In genomic region chr14:60025586-60025985, GRCh38 we compare ENCODE assay signal across 26 cellular contexts.
"Had no signal": no experiment of that assay in that cellular context is flagged by ENCODE, and none has a peak within 500 bp of the region (broad histone marks: within the 10 kb centered on the region; RNA-seq: fewer than 3 reads in every experiment).

No MANE protein-coding gene starts in this region.

- H3K27me3 ChIP-seq: MG63, SJSA1 had no signal

- H3K4me3 ChIP-seq: MG63, SJSA1, SK-N-MC had no signal

- H3K27ac ChIP-seq: HL-60, SJSA1, SK-N-MC had no signal

- FAIRE-seq: RCC 7860 had no signal

- H3K4me1 ChIP-seq: SJSA1 had no signal

- H3K36me3 ChIP-seq: MG63, SJSA1 had no signal

- DNase-seq: IMR-90, Karpas-422, KG1, MG63, NCI-H1092, NCI-H1105 treated with DMSO at 0.1 percent for 48 hours, NCI-H1417 treated with DMSO at 0.1 percent for 48 hours, NCI-H146, NCI-H1694 treated with DMSO at 0.1 percent for 48 hours, NCI-H1930, NCI-H2081 treated with DMSO at 0.1 percent for 48 hours, NCI-H2171, NCI-H226, NCI-H446, NCI-H510A, NCI-H524 treated with DMSO at 0.1 percent for 48 hours, NCI-H69, NCI-H774, Right ventricle myocardium superior, RPMI8226, SIG-M5, SW 1271 had no signal

- H3K9me3 ChIP-seq: MG63, SJSA1 had no signal
